In genomic region chr2:127749537-127749936, GRCh38 we compare ENCODE assay signal across 8 cellular contexts. TPM values are rescaled to one million over a fixed set of nuclear protein-coding genes. Genes with fewer than 3 reads are reported as not detected.
DNase-seq lines count a peak whose midpoint lies in the region; ATAC-seq lines count a peak whose summit lies in the region.
"Not testable (repeated sequence)": the region's sequence is repeated elsewhere in the genome, so short reads cannot be mapped to it uniquely, and the experiment has no call there.

No MANE protein-coding gene starts in this region.

- H3K36me3 ChIP-seq in MG63 (peaks cover 34% of the 10 kb centered on the region), trophoblast cell (ENCODE audit: control insufficient read depth in 1 of 2, insufficient read depth in 2 of 2, low read length in 2 of 2) (peaks cover 13 to 14% of the 10 kb centered on the region in 2 experiments)

- H3K27me3 ChIP-seq in MG63; trophoblast cell (ENCODE audit: insufficient read depth, low read length): not testable (repeated sequence)

- H2BK12ac ChIP-seq in trophoblast cell (ENCODE audit: low read length) = not testable (repeated sequence)

- DNase-seq in GM03348 (ENCODE audit: low spot score) (peak; percentile 29), MG63 (peak; percentile 6), dermis blood vessel endothelial cell (peak; percentile 46), trophoblast cell (peak; percentile 20 to 74)

- H3K23ac ChIP-seq in trophoblast cell (ENCODE audit: low read length) = not testable (repeated sequence)

- not testable (repeated sequence) for H3K79me1 ChIP-seq in trophoblast cell (ENCODE audit: low read length)

- H2AFZ ChIP-seq in trophoblast cell (ENCODE audit: insufficient read depth, low read length, poor library complexity) = not testable (repeated sequence)

- peak; percentile 96 for ATAC-seq in GM19043 (IDR thresholded peaks at IDR 0.05; ENCODE audit: low read depth, unreplicated experiment)
- peak; percentile 96 for ATAC-seq in GM21737 (IDR thresholded peaks at IDR 0.05; ENCODE audit: unreplicated experiment)
- peak; percentile 96 for ATAC-seq in HG03095 (IDR thresholded peaks at IDR 0.05; ENCODE audit: unreplicated experiment)
- ATAC-seq in activated CD4-positive, CD25-positive, alpha-beta regulatory T cell treated with anti-CD3 and anti-CD28 coated beads, Interleukin-2, amount 50 U/mL, for 24 hours = peak; percentile 73 to 82

- not testable (repeated sequence) for H3K9ac ChIP-seq in trophoblast cell (ENCODE audit: low read length)

- H3K9me3 ChIP-seq in MG63; trophoblast cell (ENCODE audit: insufficient read depth, low read depth, low read length): not testable (repeated sequence)

- not testable (repeated sequence) for H3K14ac ChIP-seq in trophoblast cell (ENCODE audit: low read length)

- not testable (repeated sequence) for H3K18ac ChIP-seq in trophoblast cell (ENCODE audit: low read length)

- not testable (repeated sequence) for H3K4ac ChIP-seq in trophoblast cell (ENCODE audit: low read depth, low read length)

- not testable (repeated sequence) for H2AK5ac ChIP-seq in trophoblast cell (ENCODE audit: low read length)

- not testable (repeated sequence) for H2BK5ac ChIP-seq in trophoblast cell (ENCODE audit: low read depth, low read length, poor library complexity)

- not testable (repeated sequence) for H4K12ac ChIP-seq in trophoblast cell (ENCODE audit: low read depth, low read length)

- H4K91ac ChIP-seq in trophoblast cell (ENCODE audit: low read depth, low read length) = not testable (repeated sequence)

- not testable (repeated sequence) for H3K4me3 ChIP-seq in MG63; trophoblast cell (ENCODE audit: low read depth, low read length)

- not testable (repeated sequence) for H3K27ac ChIP-seq in trophoblast cell (ENCODE audit: low read depth, low read length)

- H3K79me2 ChIP-seq in trophoblast cell (ENCODE audit: control insufficient read depth, insufficient read depth, low read length, poor library complexity) = not testable (repeated sequence)

- no CpG with 5 or more reads among the region's 5 CpGs for WGBS in trophoblast cell (ENCODE audit: extremely low coverage, insufficient coverage, insufficient read length)

- H3K4me1 ChIP-seq in trophoblast cell (ENCODE audit: control insufficient read depth in 1 of 2, insufficient read depth in 2 of 2, low read length in 2 of 2) = not testable (repeated sequence)

- not testable (repeated sequence) for H2BK120ac ChIP-seq in trophoblast cell (ENCODE audit: insufficient read depth, low read length, poor library complexity)

- not testable (repeated sequence) for H3K4me2 ChIP-seq in trophoblast cell (ENCODE audit: low read length)

- H4K8ac ChIP-seq in trophoblast cell (ENCODE audit: low read depth, low read length) = not testable (repeated sequence)

RNA-seq across cellular contexts. Expression of gene SFT2D3, which starts 48.2 kb away (rescaled TPM):
- 8.7 and 9.2 TPM in 2 replicates for total RNA-seq in MG63 (2014; rRNA removed; shearing (Covaris generic); ENCODE audit: low replicate concordance)
- 5.4 and 5.8 TPM in 2 replicates for total RNA-seq in dermis blood vessel endothelial cell
- polyA plus RNA-seq in trophoblast cell (2013) = 5.4 and 6.1 TPM in 2 replicates
